In genomic region chr20:63834545-63834880, GRCh38 we compare ENCODE assay signal across 14 cellular contexts. TPM values are rescaled to one million over a fixed set of nuclear protein-coding genes. Genes with fewer than 3 reads are reported as not detected.
DNase-seq lines count a peak whose midpoint lies in the region; ATAC-seq and TF ChIP-seq lines count a peak whose summit lies in the region.
"Had no signal": no experiment of that assay in that cellular context is flagged by ENCODE, and none has a peak within 500 bp of the region (broad histone marks: within the 10 kb centered on the region; RNA-seq: fewer than 3 reads in every experiment).

No MANE protein-coding gene starts in this region.

- H3K9ac ChIP-seq in neural progenitor cell, result no peak overlapping the region

- ATAC-seq in left ventricle myocardium superior (no peak), GM21737 (IDR thresholded peaks at IDR 0.05; ENCODE audit: unreplicated experiment) (no peak), GM21447 (IDR thresholded peaks at IDR 0.05; ENCODE audit: unreplicated experiment) (no peak)

- intact Hi-C loops in left ventricle myocardium inferior (cut with micrococcal nuclease) (no loop called here), left ventricle myocardium superior (cut with micrococcal nuclease) (no loop called here), CD14-positive monocyte (cut with micrococcal nuclease) (no loop called here)

- H3K4me3 ChIP-seq in left ventricle myocardium inferior, result no peak overlapping the region
- no peak overlapping the region for H3K4me3 ChIP-seq in neural progenitor cell
- H3K4me3 ChIP-seq: K562, skin epidermis had no signal

- H3K27me3 ChIP-seq in left ventricle myocardium inferior (ENCODE audit: low read depth), result no peaks in the 10 kb centered on the region
- peaks cover 41% of the 10 kb centered on the region for H3K27me3 ChIP-seq in neural progenitor cell

- peaks cover 25% of the 10 kb centered on the region for H3K4me1 Mint-ChIP-seq in neural progenitor cell
- H3K4me1 Mint-ChIP-seq in CD14-positive monocyte, result peaks cover 10% of the 10 kb centered on the region

- no peaks in the 10 kb centered on the region for H3K9me3 ChIP-seq in left ventricle myocardium inferior (replicated peaks)
- no peaks in the 10 kb centered on the region for H3K9me3 ChIP-seq in neural progenitor cell (ENCODE audit: low read depth)

- no peaks in the 10 kb centered on the region for H3K9me3 Mint-ChIP-seq in neural progenitor cell
- H3K9me3 Mint-ChIP-seq in CD14-positive monocyte, result peaks cover 0 to 9% (median 4%) of the 10 kb centered on the region in 7 donors
- H3K9me3 Mint-ChIP-seq: activated naive CD8-positive, alpha-beta T cell treated with anti-CD3 and anti-CD28 coated beads, Interleukin-2, amount 10 ng/mL, durations not matched to agents 7 days and 5 days; immature natural killer cell had no signal

- H4K20me1 ChIP-seq in neural progenitor cell (ENCODE audit: low read depth), result peaks cover 6% of the 10 kb centered on the region

- H3F3A ChIP-seq in neural progenitor cell (ENCODE audit: low read depth), result peaks cover 29% of the 10 kb centered on the region

- DNase-seq in left ventricle myocardium inferior (no peak), left ventricle myocardium superior (no peak), cerebellar cortex (ENCODE audit: low spot score) (peak; percentile 65), neural progenitor cell (ENCODE audit: low spot score) (no peak), UCSD-AML1 (lab: John Stamatoyannopoulos, UW; ENCODE audit: unreplicated experiment) (no peak), CD14-positive monocyte (ENCODE audit: low spot score) (no peak)
- DNase-seq: activated CD8-positive, alpha-beta memory T cell treated with anti-CD3 and anti-CD28 coated beads, Interleukin-2, amount 50 U/mL, for 4 hours; activated naive CD8-positive, alpha-beta T cell treated with anti-CD3 and anti-CD28 coated beads, Interleukin-2, amount 10 ng/mL, durations not matched to agents 7 days and 5 days; immature natural killer cell; NCI-H1436 treated with DMSO at 0.1 percent for 48 hours had no signal

- no peaks in the 10 kb centered on the region for H3K79me2 ChIP-seq in neural progenitor cell (ENCODE audit: low read depth)

- H3K4me2 ChIP-seq in neural progenitor cell, result peak overlapping the region; percentile 43

- H3K27ac ChIP-seq in left ventricle myocardium inferior (replicated peaks) (peak overlapping the region; percentile 96), neural progenitor cell (no peak overlapping the region)

- H3K4me1 ChIP-seq in left ventricle myocardium inferior (peaks cover 48% of the 10 kb centered on the region), neural progenitor cell (peaks cover 20% of the 10 kb centered on the region)

- H3K4me3 Mint-ChIP-seq in neural progenitor cell (peak overlapping the region; percentile 48), CD14-positive monocyte (no peak overlapping the region)
- H3K4me3 Mint-ChIP-seq: activated naive CD8-positive, alpha-beta T cell treated with anti-CD3 and anti-CD28 coated beads, Interleukin-2, amount 10 ng/mL, durations not matched to agents 7 days and 5 days; immature natural killer cell had no signal

- H3K36me3 ChIP-seq in left ventricle myocardium inferior, result no peaks in the 10 kb centered on the region
- no peaks in the 10 kb centered on the region for H3K36me3 ChIP-seq in neural progenitor cell

- H3K27me3 Mint-ChIP-seq in neural progenitor cell (ENCODE audit: insufficient read depth, low read depth), result peaks cover 19% of the 10 kb centered on the region
- H3K27me3 Mint-ChIP-seq in CD14-positive monocyte (ENCODE audit: low read depth in 3 of 3), result peaks cover 29 to 42% (median 37%) of the 10 kb centered on the region in 3 donors

- H2AFZ ChIP-seq in neural progenitor cell (replicated peaks), result no peak overlapping the region

- H3K36me3 Mint-ChIP-seq in neural progenitor cell, result no peaks in the 10 kb centered on the region
- H3K36me3 Mint-ChIP-seq in CD14-positive monocyte, result peaks cover 0 to 5% of the 10 kb centered on the region in 2 donors
- H3K36me3 Mint-ChIP-seq: immature natural killer cell had no signal

- TF ChIP-seq CTCF in left ventricle myocardium inferior (IDR thresholded peaks at IDR 0.05; ENCODE audit: borderline replicate concordance) (no peak), neural progenitor cell (IDR thresholded peaks at IDR 0.05) (no peak), CD14-positive monocyte (IDR thresholded peaks at IDR 0.05) (no peak)

- H3K27ac Mint-ChIP-seq in neural progenitor cell (peak overlapping the region; percentile 46), CD14-positive monocyte (no peak overlapping the region)
- H3K27ac Mint-ChIP-seq: activated naive CD8-positive, alpha-beta T cell treated with anti-CD3 and anti-CD28 coated beads, Interleukin-2, amount 10 ng/mL, durations not matched to agents 7 days and 5 days; immature natural killer cell had no signal

RNA-seq across cellular contexts. Expression of gene ZBTB46, which starts 3.4 kb away (rescaled TPM):
- total RNA-seq in left ventricle myocardium inferior (13.6 TPM), left ventricle myocardium superior (13.1 TPM), neural progenitor cell (ENCODE audit: low replicate concordance) (8.1 and 13.9 TPM in 2 replicates)
- under 1 TPM; 0.07 to 0.37 TPM for polyA plus RNA-seq in CD14-positive monocyte

RNA-seq across cellular contexts. Expression of gene ABHD16B, which starts 26.8 kb away (rescaled TPM):
- total RNA-seq in left ventricle myocardium inferior (not detected), left ventricle myocardium superior (not detected), neural progenitor cell (ENCODE audit: low replicate concordance) (not detected in 2 replicates)
- polyA plus RNA-seq in CD14-positive monocyte, result not detected
- total RNA-seq: activated naive CD8-positive, alpha-beta T cell treated with anti-CD3 and anti-CD28 coated beads, Interleukin-2, amount 10 ng/mL, durations not matched to agents 7 days and 5 days; K562 had no signal
- polyA plus RNA-seq: K562 had no signal

RNA-seq across cellular contexts. Expression of gene TPD52L2, which starts 30.6 kb away (rescaled TPM):
- total RNA-seq in left ventricle myocardium inferior (72.0 TPM), left ventricle myocardium superior (78.0 TPM), neural progenitor cell (ENCODE audit: low replicate concordance) (66.6 and 80.1 TPM in 2 replicates)
- 100 to 1,000 TPM; 144 to 167 TPM for polyA plus RNA-seq in CD14-positive monocyte
